ENCODE assay signal across 8 cellular contexts in genomic region chr1:31548518-31548898, GRCh38. TPM values are rescaled to one million over a fixed set of nuclear protein-coding genes. Genes with fewer than 3 reads are reported as not detected.
DNase-seq lines count a peak whose midpoint lies in the region; ATAC-seq, FAIRE-seq and TF ChIP-seq lines count a peak whose summit lies in the region.

No MANE protein-coding gene starts in this region.

- peaks cover 5 to 15% (median 10%) of the 10 kb centered on the region in 4 donors for H3K4me1 Mint-ChIP-seq in naive thymus-derived CD8-positive, alpha-beta T cell

- peaks cover 8% of the 10 kb centered on the region for H3F3A ChIP-seq in DOHH2 (ENCODE audit: control insufficient read depth, insufficient read depth)

- TF ChIP-seq CTCF in DOHH2 (IDR thresholded peaks at IDR 0.05; ENCODE audit: low read depth, low read length, poor library complexity, severe bottlenecking): no peak
- TF ChIP-seq CTCF in coronary artery (IDR thresholded peaks at IDR 0.05): no peak

- H3K4me3 ChIP-seq in DOHH2 (ENCODE audit: low read length) (peak overlapping the region; percentile 71), coronary artery (peak overlapping the region; percentile 36)

- H3K4me3 Mint-ChIP-seq in naive thymus-derived CD8-positive, alpha-beta T cell: peak overlapping the region in 2 of 10 donors; percentile 15 to 75

- peak overlapping the region; percentile 68; the same call in 1 of the 2 replicates for H3K27ac ChIP-seq in DOHH2 (ENCODE audit: low read depth, low read length)
- H3K27ac ChIP-seq in coronary artery: no peak overlapping the region

- H3K27me3 Mint-ChIP-seq in naive thymus-derived CD8-positive, alpha-beta T cell: peaks cover 2 to 17% (median 10%) of the 10 kb centered on the region in 5 donors

- no peaks in the 10 kb centered on the region for H3K27me3 ChIP-seq in DOHH2 (ENCODE audit: control insufficient read depth, low read length)

- no peak for TF ChIP-seq POLR2A in GM12891 (IDR thresholded peaks at IDR 0.05; ENCODE audit: low read depth, low read length)

- peaks cover 29% of the 10 kb centered on the region for H3K4me1 ChIP-seq in DOHH2 (ENCODE audit: control insufficient read depth, low read length)

- no peaks in the 10 kb centered on the region for H3K36me3 Mint-ChIP-seq in naive thymus-derived CD8-positive, alpha-beta T cell

- no peaks in the 10 kb centered on the region for H3K36me3 ChIP-seq in DOHH2 (ENCODE audit: control insufficient read depth, low read length)

- no peaks in the 10 kb centered on the region for H4K20me1 ChIP-seq in DOHH2 (ENCODE audit: control insufficient read depth, insufficient read depth, low read depth, low read length)

- H3K9me3 Mint-ChIP-seq in naive thymus-derived CD8-positive, alpha-beta T cell: no peaks in the 10 kb centered on the region

- peak overlapping the region; percentile 87 for H3K4me2 ChIP-seq in DOHH2 (ENCODE audit: low read length)

- ATAC-seq in HG03196 (IDR thresholded peaks at IDR 0.05; ENCODE audit: unreplicated experiment): peak; percentile 4
- peak; percentile 13 to 24 for ATAC-seq in naive thymus-derived CD8-positive, alpha-beta T cell
- no peak for ATAC-seq in GM19397 (IDR thresholded peaks at IDR 0.05; ENCODE audit: unreplicated experiment)
- ATAC-seq in GM19455 (IDR thresholded peaks at IDR 0.05; ENCODE audit: unreplicated experiment): no peak

- no peaks in the 10 kb centered on the region for H3K79me2 ChIP-seq in DOHH2 (ENCODE audit: control insufficient read depth, low read length)

- DNase-seq in coronary artery (ENCODE audit: low spot score): no peak
- DNase-seq in naive thymus-derived CD8-positive, alpha-beta T cell: no peak
- no peak for DNase-seq in GM12891 (ENCODE audit: insufficient read length, low spot score)
- DNase-seq in stimulated activated CD4-positive, alpha-beta T cell treated with anti-CD3 and anti-CD28 coated beads, Interleukin-2, amount 100 ng/mL, for 24 hours: no peak

- no peak overlapping the region for H3K27ac Mint-ChIP-seq in naive thymus-derived CD8-positive, alpha-beta T cell

- no peaks in the 10 kb centered on the region for H3K9me3 ChIP-seq in DOHH2 (ENCODE audit: control insufficient read depth, insufficient read depth, low read length)

- POLR2A ChIA-PET in naive thymus-derived CD8-positive, alpha-beta T cell (lab: Charles Lee): no interaction called here

- H3K9me2 ChIP-seq in DOHH2 (replicated peaks; ENCODE audit: control insufficient read depth, low read length): no peaks in the 10 kb centered on the region

- no peak for FAIRE-seq in GM12891 (lab: Jason Lieb, UNC)

TF ChIP-seq in GM12891, 5 proteins besides CTCF, POLR2A, EP300 and RAD21:
- TF ChIP-seq SPI1 (IDR thresholded peaks at IDR 0.05; ENCODE audit: low read depth, low read length): no peak
- TF ChIP-seq PAX5 (IDR thresholded peaks at IDR 0.05; ENCODE audit: insufficient read depth, low read length, severe bottlenecking): no peak
- TF ChIP-seq POLR2AphosphoS5 (IDR thresholded peaks at IDR 0.05; ENCODE audit: low read depth, low read length): no peak
- no peak for TF ChIP-seq POU2F2 (IDR thresholded peaks at IDR 0.05; ENCODE audit: low read depth, low read length)
- no peak for TF ChIP-seq TAF1 (IDR thresholded peaks at IDR 0.05; ENCODE audit: low read depth, low read length)

RNA-seq across cellular contexts. Expression of gene TINAGL1, which starts 27.8 kb away (rescaled TPM):
- not detected for total RNA-seq in naive thymus-derived CD8-positive, alpha-beta T cell
- not detected for polyA plus RNA-seq in naive thymus-derived CD8-positive, alpha-beta T cell
- polyA plus RNA-seq in GM12891 (2012; ENCODE audit: low read depth, missing spikeins): 0.28 TPM

Comparison
In these comparisons a context has a peak if more than half of its experiments do, and no peak if none do; other contexts are left out.
1. ATAC-seq: peak in HG03196 (single experiment) and naive thymus-derived CD8-positive, alpha-beta T cell (2 of 2); none in GM19397 (single experiment) and GM19455 (single experiment).